18 cellular contexts compared by ENCODE assay signal in genomic region chr14:67982711-67983608, GRCh38.
A peak's percentile ranks its signal among the peaks of the same experiment; 100 is the strongest.
DNase-seq lines count a peak whose midpoint lies in the region; ATAC-seq, FAIRE-seq and TF ChIP-seq lines count a peak whose summit lies in the region.
"Had no signal": no experiment of that assay in that cellular context is flagged by ENCODE, and none has a peak within 500 bp of the region (broad histone marks: within the 10 kb centered on the region; RNA-seq: fewer than 3 reads in every experiment).

No MANE protein-coding gene starts in this region.

- H4K20me1 ChIP-seq in PC-3 (ENCODE audit: low read length) = no peaks in the 10 kb centered on the region

- no peak overlapping the region for H3K4me3 Mint-ChIP-seq in Caco-2 (ENCODE audit: unreplicated experiment)
- H3K4me3 Mint-ChIP-seq: CD14-positive monocyte had no signal

- H3K9me3 Mint-ChIP-seq in Caco-2 (ENCODE audit: unreplicated experiment) = no peaks in the 10 kb centered on the region

- no TSS peak for BruUV-seq in PC-3 (replicated peaks; lab: Mats Ljungman, UMichigan)
- BruUV-seq in Caco-2 (replicated peaks; lab: Mats Ljungman, UMichigan) = no TSS peak

- H2AFZ ChIP-seq in PC-3 (ENCODE audit: low read length) = no peak overlapping the region

- peak; percentile 94 for ATAC-seq in PC-3
- ATAC-seq: Right ventricle myocardium inferior had no signal

- H3K36me3 Mint-ChIP-seq in Caco-2 (ENCODE audit: insufficient read depth, unreplicated experiment) = no peaks in the 10 kb centered on the region

- H3K4me3 ChIP-seq in PC-3 (ENCODE audit: low read length) = no peak overlapping the region
- H3K4me3 ChIP-seq in Caco-2 (ENCODE audit: low read depth, low read length) = no peak overlapping the region

- peak; percentile 10 for DNase-seq in PC-3
- DNase-seq in urothelium cell line (ENCODE audit: low spot score) = no peak
- DNase-seq in NCI-H128 (lab: John Stamatoyannopoulos, UW; ENCODE audit: unreplicated experiment) = no peak
- no peak for DNase-seq in cerebellar nuclear complex (lab: John Stamatoyannopoulos, UW)
- DNase-seq in Caco-2 = no peak
- DNase-seq: DMS153, KG1, NCI-H1105 treated with DMSO at 0.1 percent for 48 hours, NCI-H1694 treated with DMSO at 0.1 percent for 48 hours, NCI-H2107, NCI-H2227 treated with DMSO at 0.1 percent for 48 hours, SW 1271 had no signal

- H3K9ac ChIP-seq in PC-3 (ENCODE audit: low read length) = no peak overlapping the region

- FAIRE-seq in G401.6 (lab: Jason Lieb, UNC) (peak; percentile 60), islet of Langerhans (lab: Jason Lieb, UNC) (peak; percentile 70), urothelium cell line (lab: Jason Lieb, UNC) (peak; percentile 50)
- FAIRE-seq: GM12892, GM18507 had no signal

- H3K27me3 ChIP-seq in PC-3 (ENCODE audit: low read length) (no peaks in the 10 kb centered on the region), Caco-2 (replicated peaks; ENCODE audit: control insufficient read depth, insufficient read depth, low read length) (no peaks in the 10 kb centered on the region)

- no peaks in the 10 kb centered on the region for H3K79me2 ChIP-seq in PC-3 (ENCODE audit: low read length)

- CTCF ChIA-PET in PC-3 (lab: Charles Lee) = no interaction called here
- CTCF ChIA-PET in Caco-2 (lab: Charles Lee) = no interaction called here

- intact Hi-C loops in PC-3 (cut with micrococcal nuclease) = loop anchor here (2.0 kb wide), 1 partner anchor 18 kb away; no protein-coding TSS in a partner anchor
- intact Hi-C loops in Caco-2 (cut with micrococcal nuclease; ENCODE audit: unreplicated experiment) = loop anchor here (5.0 kb wide), 1 partner anchor 36 kb away; no protein-coding TSS in a partner anchor

- H3F3A ChIP-seq in PC-3 (ENCODE audit: low read length, unreplicated experiment) = no peaks in the 10 kb centered on the region

- H3K4me1 Mint-ChIP-seq in Caco-2 (ENCODE audit: low read depth, unreplicated experiment) = peaks cover 9% of the 10 kb centered on the region

- H3K4me2 ChIP-seq in PC-3 (ENCODE audit: low read length) = no peak overlapping the region

- H3K36me3 ChIP-seq in PC-3 (ENCODE audit: low read depth, low read length) = no peaks in the 10 kb centered on the region
- no peaks in the 10 kb centered on the region for H3K36me3 ChIP-seq in Caco-2 (ENCODE audit: control insufficient read depth, insufficient read depth, low read length)

- H3K27ac Mint-ChIP-seq in Caco-2 (ENCODE audit: unreplicated experiment) = no peak overlapping the region
- H3K27ac Mint-ChIP-seq: CD14-positive monocyte had no signal

- no peaks in the 10 kb centered on the region for H3K9me2 ChIP-seq in PC-3 (replicated peaks; ENCODE audit: low read length)

- no peak for TF ChIP-seq CTCF in PC-3 (conservative IDR thresholded peaks at IDR 0.05; ENCODE audit: low read depth, low read length)
- no peak for TF ChIP-seq CTCF in Caco-2 (IDR thresholded peaks at IDR 0.05; ENCODE audit: insufficient read depth in 1 of 2, low read depth in 1 of 2, low read length in 1 of 2, severe bottlenecking in 1 of 2, unreplicated experiment in 1 of 2)

- 0 out of 2 replicates have a peak, but pooled peaks cover 5% of the 10 kb centered on the region for H3K4me1 ChIP-seq in PC-3 (ENCODE audit: insufficient read depth, low read length)
- peaks cover 11% of the 10 kb centered on the region for H3K4me1 ChIP-seq in Caco-2

- POLR2A ChIA-PET in PC-3 (lab: Charles Lee; ENCODE audit: unreplicated experiment) (interaction anchor here (0.6 kb wide), 1 partner anchor 11 kb away, joined by 3 read pairs; no protein-coding TSS in a partner anchor), Caco-2 (lab: Charles Lee) (no interaction called here)

- H3K27ac ChIP-seq in PC-3 (ENCODE audit: low read length) = no peak overlapping the region

- no peaks in the 10 kb centered on the region for H3K27me3 Mint-ChIP-seq in Caco-2 (ENCODE audit: insufficient read depth, unreplicated experiment)

- H3K9me3 ChIP-seq in PC-3 (ENCODE audit: low read length) = no peaks in the 10 kb centered on the region
- H3K9me3 ChIP-seq in Caco-2 = no peaks in the 10 kb centered on the region
